1 cellular context compared by ENCODE assay signal in the genomic region with DNA sequence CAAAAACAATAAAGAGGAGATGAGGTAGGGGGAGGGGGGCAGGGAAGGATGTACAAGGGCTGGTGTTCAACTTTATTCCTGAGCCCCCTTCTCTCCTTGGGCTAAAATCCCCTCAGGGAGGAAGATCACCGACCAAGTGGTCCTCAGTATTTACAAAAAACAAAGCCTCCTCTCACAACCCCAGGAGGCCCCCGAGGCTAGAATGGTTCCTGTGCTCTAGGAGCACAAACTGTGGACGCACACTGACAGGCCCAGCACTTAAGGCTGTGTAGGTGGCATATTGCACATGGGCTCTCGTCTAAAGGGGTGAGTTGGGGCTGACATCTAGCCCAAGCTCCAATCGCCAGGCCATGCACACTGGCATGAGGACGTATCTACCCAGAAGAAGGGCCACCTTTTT. TPM values are rescaled to one million over a fixed set of nuclear protein-coding genes. Genes with fewer than 3 reads are reported as not detected.
"Had no signal": no experiment of that assay in that cellular context is flagged by ENCODE, and none has a peak within 500 bp of the region (broad histone marks: within the 10 kb centered on the region; RNA-seq: fewer than 3 reads in every experiment).

No MANE protein-coding gene starts in this region.

RNA-seq across cellular contexts. Expression of a gene that starts 39.9 kb away (rescaled TPM):
- total RNA-seq: ascending aorta had no signal
